In the genomic region with DNA sequence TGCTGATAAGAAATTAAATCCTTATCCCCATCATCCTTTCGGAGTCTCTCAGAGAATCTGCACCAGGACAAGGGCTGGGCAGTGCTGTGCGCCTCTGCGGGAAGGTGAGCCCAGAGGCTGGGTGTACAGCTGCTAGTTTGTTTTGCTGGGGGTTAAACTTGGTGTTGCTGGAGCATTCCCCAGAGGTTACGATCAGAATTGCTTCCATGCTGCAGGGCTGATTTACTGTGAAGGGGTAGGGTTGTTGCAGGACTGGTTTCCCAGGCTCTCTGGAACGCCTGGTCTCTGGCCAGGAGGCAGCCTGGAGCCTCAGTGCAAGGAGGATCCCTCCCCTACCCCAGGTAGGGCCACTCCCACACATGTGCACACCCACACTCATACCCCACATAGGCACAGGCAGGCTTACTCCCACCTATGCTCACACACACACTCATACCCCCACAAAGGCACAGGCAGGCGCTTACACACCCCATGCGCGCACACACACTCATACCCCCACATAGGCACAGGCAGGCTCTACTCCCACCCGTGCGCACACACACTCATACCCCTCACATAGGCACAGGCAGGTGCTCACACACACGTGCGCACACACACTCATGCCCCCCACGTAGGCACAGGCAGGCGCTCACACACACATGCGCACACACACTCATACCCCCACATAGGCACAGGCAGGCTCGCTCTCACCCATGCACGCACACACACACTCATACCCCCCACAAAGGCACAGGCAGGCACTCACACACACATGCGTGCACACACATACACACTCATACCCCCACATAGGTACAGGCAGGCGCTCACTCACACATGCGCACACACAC, we compare ENCODE assay signal across 1 cellular context.
TF ChIP-seq lines count a peak whose summit lies in the region.

No MANE protein-coding gene starts in this region.

TF ChIP-seq in GM12878, 131 proteins besides CTCF, POLR2A, EP300 and RAD21:
- TF ChIP-seq MEF2B (IDR thresholded peaks at IDR 0.05; ENCODE audit: partially characterized antibody, poor library complexity, severe bottlenecking) = peak; percentile 87
- TF ChIP-seq, protein P1, sequence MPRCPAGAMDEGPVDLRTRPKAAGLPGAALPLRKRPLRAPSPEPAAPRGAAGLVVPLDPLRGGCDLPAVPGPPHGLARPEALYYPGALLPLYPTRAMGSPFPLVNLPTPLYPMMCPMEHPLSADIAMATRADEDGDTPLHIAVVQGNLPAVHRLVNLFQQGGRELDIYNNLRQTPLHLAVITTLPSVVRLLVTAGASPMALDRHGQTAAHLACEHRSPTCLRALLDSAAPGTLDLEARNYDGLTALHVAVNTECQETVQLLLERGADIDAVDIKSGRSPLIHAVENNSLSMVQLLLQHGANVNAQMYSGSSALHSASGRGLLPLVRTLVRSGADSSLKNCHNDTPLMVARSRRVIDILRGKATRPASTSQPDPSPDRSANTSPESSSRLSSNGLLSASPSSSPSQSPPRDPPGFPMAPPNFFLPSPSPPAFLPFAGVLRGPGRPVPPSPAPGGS (IDR thresholded peaks at IDR 0.05; ENCODE audit: borderline replicate concordance, insufficient read depth, low read depth, low read length, poor library complexity, severe bottlenecking) = peak; percentile 75
- no peak for TF ChIP-seq RCOR1 (conservative IDR thresholded peaks at IDR 0.05; ENCODE audit: low read depth, low read length)
- TF ChIP-seq TCF12 (IDR thresholded peaks at IDR 0.05; ENCODE audit: low read depth, low read length) = 0 out of 2 replicates have a peak, but pooled peaks have one; percentile 20
- no peak for TF ChIP-seq E2F4 (IDR thresholded peaks at IDR 0.05; ENCODE audit: low read depth, low read length)
